18 cellular contexts compared by ENCODE assay signal in the genomic region with DNA sequence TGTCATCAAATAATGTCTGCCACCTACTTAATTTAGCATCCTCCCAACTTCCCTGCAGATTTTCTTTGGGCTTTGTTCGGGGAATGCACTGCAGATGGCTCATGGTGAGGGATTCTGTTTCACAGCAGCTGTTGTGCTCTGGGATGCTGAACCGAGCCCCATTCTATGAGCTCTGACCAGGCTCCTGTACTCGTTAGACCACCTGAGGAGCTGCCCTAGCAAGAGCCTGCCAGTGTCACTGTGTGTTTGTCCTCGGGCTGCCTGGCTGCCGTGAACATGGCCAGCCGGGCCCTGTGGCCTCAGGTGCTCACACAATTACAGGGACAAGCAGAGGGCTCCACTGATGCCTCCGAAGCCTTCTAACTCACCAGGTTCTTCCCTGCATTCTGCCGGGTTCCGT.
"Had no signal": no experiment of that assay in that cellular context is flagged by ENCODE, and none has a peak within 500 bp of the region (broad histone marks: within the 10 kb centered on the region; RNA-seq: fewer than 3 reads in every experiment).

No MANE protein-coding gene starts in this region.

- H3K4me3 ChIP-seq: lung, pancreas, sigmoid colon, tibial artery, uterus had no signal

- H3K4me1 ChIP-seq: pancreas, sigmoid colon, uterus had no signal

- H3K36me3 ChIP-seq: pancreas, sigmoid colon, tibial artery, uterus had no signal

- H3K27ac Mint-ChIP-seq: activated CD4-positive, alpha-beta T cell treated with anti-CD3 and anti-CD28 coated beads, Interleukin-2, amount 10 ng/mL, durations not matched to agents 7 days and 5 days; activated naive CD4-positive, alpha-beta T cell treated with anti-CD3 and anti-CD28 coated beads for 36 hours; activated naive CD8-positive, alpha-beta T cell treated with anti-CD3 and anti-CD28 coated beads, Interleukin-2, amount 50 U/mL, for 24 hours; activated T-helper 2 cell treated with anti-CD3 and anti-CD28 coated beads, Interferon-gamma antibody, Interleukin-2, Interleukin-4, amounts not matched to agents 10 μg/mL and 5 μg/mL and 100 μg/mL, durations not matched to agents 14 hours and 24 hours and 36 hours; immature natural killer cell; mesothelial cell of epicardium; stimulated activated naive B cell treated with anti-CD40 and anti-IgM and Interleukin-4, amounts not matched to agents 10 μg/mL and 1 μg/mL and 100 μg/mL, for 72 hours had no signal

- ATAC-seq: activated naive CD8-positive, alpha-beta T cell treated with anti-CD3 and anti-CD28 coated beads, Interleukin-2, amount 50 U/mL, for 24 hours; foreskin keratinocyte; pancreas; stimulated activated naive B cell treated with anti-CD40 and anti-IgM and Interleukin-4, amounts not matched to agents 10 μg/mL and 1 μg/mL and 100 μg/mL, for 72 hours had no signal

- H3K9me3 ChIP-seq: pancreas, sigmoid colon, tibial artery, uterus had no signal

- H3K4me1 Mint-ChIP-seq: activated CD4-positive, alpha-beta T cell treated with anti-CD3 and anti-CD28 coated beads, Interleukin-2, amount 10 ng/mL, durations not matched to agents 7 days and 5 days; activated naive CD8-positive, alpha-beta T cell treated with anti-CD3 and anti-CD28 coated beads, Interleukin-2, amount 50 U/mL, for 24 hours; immature natural killer cell had no signal

- H3K27me3 ChIP-seq: foreskin keratinocyte, pancreas, sigmoid colon, uterus had no signal

- H3K9me3 Mint-ChIP-seq: activated CD4-positive, alpha-beta T cell treated with anti-CD3 and anti-CD28 coated beads, Interleukin-2, amount 10 ng/mL, durations not matched to agents 7 days and 5 days; activated naive CD4-positive, alpha-beta T cell treated with anti-CD3 and anti-CD28 coated beads for 36 hours; activated naive CD8-positive, alpha-beta T cell treated with anti-CD3 and anti-CD28 coated beads, Interleukin-2, amount 50 U/mL, for 24 hours; activated T-helper 2 cell treated with anti-CD3 and anti-CD28 coated beads, Interferon-gamma antibody, Interleukin-2, Interleukin-4, amounts not matched to agents 10 μg/mL and 5 μg/mL and 100 μg/mL, durations not matched to agents 14 hours and 24 hours and 36 hours; immature natural killer cell; mesothelial cell of epicardium had no signal

- H3K27me3 Mint-ChIP-seq: activated CD4-positive, alpha-beta T cell treated with anti-CD3 and anti-CD28 coated beads, Interleukin-2, amount 10 ng/mL, durations not matched to agents 7 days and 5 days had no signal

- H3K36me3 Mint-ChIP-seq: immature natural killer cell; mesothelial cell of epicardium; stimulated activated naive B cell treated with anti-CD40 and anti-IgM and Interleukin-4, amounts not matched to agents 10 μg/mL and 1 μg/mL and 100 μg/mL, for 72 hours had no signal

- H3K4me3 Mint-ChIP-seq: activated CD4-positive, alpha-beta T cell treated with anti-CD3 and anti-CD28 coated beads, Interleukin-2, amount 10 ng/mL, durations not matched to agents 7 days and 5 days; activated naive CD4-positive, alpha-beta T cell treated with anti-CD3 and anti-CD28 coated beads for 36 hours; activated naive CD8-positive, alpha-beta T cell treated with anti-CD3 and anti-CD28 coated beads, Interleukin-2, amount 50 U/mL, for 24 hours; immature natural killer cell; mesothelial cell of epicardium; stimulated activated naive B cell treated with anti-CD40 and anti-IgM and Interleukin-4, amounts not matched to agents 10 μg/mL and 1 μg/mL and 100 μg/mL, for 72 hours had no signal

- DNase-seq: activated CD4-positive, alpha-beta T cell treated with anti-CD3 and anti-CD28 coated beads, Interleukin-2, amount 10 ng/mL, durations not matched to agents 7 days and 5 days; activated naive CD4-positive, alpha-beta T cell treated with anti-CD3 and anti-CD28 coated beads for 36 hours; activated naive CD8-positive, alpha-beta T cell treated with anti-CD3 and anti-CD28 coated beads, Interleukin-2, amount 50 U/mL, for 24 hours; activated T-cell treated with anti-CD3 and anti-CD28 coated beads, Interleukin-2, amount 50 U/mL, for 1 hour; aorta; effector memory CD4-positive, alpha-beta T cell; foreskin keratinocyte; head of caudate nucleus; immature natural killer cell; pancreas; sigmoid colon; stimulated activated CD4-positive, alpha-beta T cell treated with anti-CD3 and anti-CD28 coated beads, Interleukin-12 subunit alpha, Interleukin-12 subunit beta, amount 100 ng/mL, for 4 hours; stimulated activated naive B cell treated with anti-CD40 and anti-IgM and Interleukin-4, amounts not matched to agents 10 μg/mL and 1 μg/mL and 100 μg/mL, for 72 hours; tibial artery; uterus had no signal

- H3K27ac ChIP-seq: foreskin keratinocyte, pancreas, sigmoid colon, tibial artery, uterus had no signal
